ENCODE assay signal across 8 cellular contexts in genomic region chr14:69129264-69129880, GRCh38. TPM values are rescaled to one million over a fixed set of nuclear protein-coding genes. Genes with fewer than 3 reads are reported as not detected.
DNase-seq lines count a peak whose midpoint lies in the region; ATAC-seq and TF ChIP-seq lines count a peak whose summit lies in the region.

No MANE protein-coding gene starts in this region.

- peak; percentile 97 for TF ChIP-seq CTCF in A673 (conservative IDR thresholded peaks at IDR 0.05; ENCODE audit: low read depth, low read length)
- TF ChIP-seq CTCF in glutamatergic neuron (IDR thresholded peaks at IDR 0.05; ENCODE audit: partially characterized antibody, unreplicated experiment) = peak; percentile 92
- peak; percentile 96 for TF ChIP-seq CTCF in parathyroid adenoma (IDR thresholded peaks at IDR 0.05)

- no peak overlapping the region for H3K4me2 ChIP-seq in parathyroid adenoma (ENCODE audit: low read length)

- H3K27ac ChIP-seq in A673 (ENCODE audit: low read depth, low read length, poor library complexity, severe bottlenecking) (peak overlapping the region; percentile 47), parathyroid adenoma (no peak overlapping the region)

- peaks cover 68% of the 10 kb centered on the region for H3K79me2 ChIP-seq in parathyroid adenoma

- peaks cover 9% of the 10 kb centered on the region for H3K4me1 Mint-ChIP-seq in glutamatergic neuron (ENCODE audit: low read depth, unreplicated experiment)

- H3K4me3 Mint-ChIP-seq in glutamatergic neuron (ENCODE audit: unreplicated experiment) = no peak overlapping the region

- H3K9me3 ChIP-seq in A673 (ENCODE audit: low read depth, low read length, poor library complexity, severe bottlenecking) (no peaks in the 10 kb centered on the region), parathyroid adenoma (ENCODE audit: control insufficient read depth, low read length) (no peaks in the 10 kb centered on the region)

- no peaks in the 10 kb centered on the region for H3K36me3 Mint-ChIP-seq in glutamatergic neuron (ENCODE audit: unreplicated experiment)

- H3K36me3 ChIP-seq in A673 (ENCODE audit: insufficient read depth, low read length, poor library complexity, severe bottlenecking) (no peaks in the 10 kb centered on the region), parathyroid adenoma (ENCODE audit: control insufficient read depth, insufficient read depth, low read length) (no peaks in the 10 kb centered on the region)

- peaks cover 38% of the 10 kb centered on the region for H3K4me1 ChIP-seq in A673 (ENCODE audit: insufficient read depth, low read length, poor library complexity, severe bottlenecking)
- peaks cover 35% of the 10 kb centered on the region for H3K4me1 ChIP-seq in parathyroid adenoma

- ATAC-seq in GM18909 (IDR thresholded peaks at IDR 0.05; ENCODE audit: poor library complexity, unreplicated experiment) = peak; percentile 63
- peak; percentile 88 for ATAC-seq in SK-N-SH treated with all-trans-retinoic acid at 6 μM for 48 hours

- no TSS peak for BruUV-seq in A673 (replicated peaks; lab: Mats Ljungman, UMichigan)

- peak overlapping the region; percentile 76 for H3K27ac Mint-ChIP-seq in glutamatergic neuron (ENCODE audit: unreplicated experiment)

- POLR2A ChIA-PET in A673 (lab: Charles Lee; ENCODE audit: low non-redundant PET) = no interaction called here

- no peaks in the 10 kb centered on the region for H3K27me3 ChIP-seq in A673 (replicated peaks; ENCODE audit: insufficient read depth, low read depth, low read length, poor library complexity)
- no peaks in the 10 kb centered on the region for H3K27me3 ChIP-seq in parathyroid adenoma (ENCODE audit: control insufficient read depth, insufficient read depth, low read length)

- H3K4me3 ChIP-seq in A673 (ENCODE audit: low read depth, low read length, poor library complexity, severe bottlenecking) = no peak overlapping the region
- H3K4me3 ChIP-seq in parathyroid adenoma (ENCODE audit: low read depth, low read length) = no peak overlapping the region

- CTCF ChIA-PET in A673 (lab: Charles Lee) = interaction anchor here (0.6 to 1.5 kb wide), 11 partner anchors 11 to 331 kb away, joined by 3 to 9 read pairs (median 3); no protein-coding TSS in a partner anchor

- no peaks in the 10 kb centered on the region for H3K9me3 Mint-ChIP-seq in glutamatergic neuron (ENCODE audit: unreplicated experiment)

- peak; percentile 91 for DNase-seq in A673 (ENCODE audit: low spot score)
- peak; percentile 68 for DNase-seq in NCI-H1092 (lab: John Stamatoyannopoulos, UW)
- peak; percentile 69 for DNase-seq in activated naive CD4-positive, alpha-beta T cell treated with anti-CD3 and anti-CD28 coated beads, Interleukin-2, amount 50 U/mL, for 16 hours
- DNase-seq in glutamatergic neuron = peak; percentile 68
- peak; percentile 76 for DNase-seq in ureter (ENCODE audit: low spot score)

- no peak overlapping the region for H2AFZ ChIP-seq in parathyroid adenoma

- no peak overlapping the region for H3K9ac ChIP-seq in parathyroid adenoma

- intact Hi-C loops in A673 (cut with micrococcal nuclease; ENCODE audit: unreplicated experiment) = loop anchor here (2.0 to 5.0 kb wide), 2 partner anchors 113 to 218 kb away; no protein-coding TSS in a partner anchor

- H3K27me3 Mint-ChIP-seq in glutamatergic neuron (ENCODE audit: unreplicated experiment) = no peaks in the 10 kb centered on the region

TF ChIP-seq in SK-N-SH treated with all-trans-retinoic acid at 6 μM for 48 hours, 23 proteins besides CTCF, POLR2A, EP300 and RAD21:
- TF ChIP-seq BACH2 (CRISPR knock-in tag; IDR thresholded peaks at IDR 0.05; ENCODE audit: borderline replicate concordance) = no peak
- TF ChIP-seq PATZ1 (CRISPR knock-in tag; IDR thresholded peaks at IDR 0.05; ENCODE audit: borderline replicate concordance) = no peak
- TF ChIP-seq ZNF8 (CRISPR knock-in tag; IDR thresholded peaks at IDR 0.05) = no peak
- no peak for TF ChIP-seq CSRNP3 (CRISPR knock-in tag; IDR thresholded peaks at IDR 0.05)

RNA-seq across cellular contexts. Expression of gene DCAF5, which starts 23.5 kb away (rescaled TPM):
- 22.0 and 26.8 TPM in 2 replicates for total RNA-seq in A673 (2021)
- total RNA-seq in glutamatergic neuron (ENCODE audit: unreplicated experiment) = 56.6 TPM
- total RNA-seq in ureter = 58.6 TPM
